14 cellular contexts compared by ENCODE assay signal in the genomic region with DNA sequence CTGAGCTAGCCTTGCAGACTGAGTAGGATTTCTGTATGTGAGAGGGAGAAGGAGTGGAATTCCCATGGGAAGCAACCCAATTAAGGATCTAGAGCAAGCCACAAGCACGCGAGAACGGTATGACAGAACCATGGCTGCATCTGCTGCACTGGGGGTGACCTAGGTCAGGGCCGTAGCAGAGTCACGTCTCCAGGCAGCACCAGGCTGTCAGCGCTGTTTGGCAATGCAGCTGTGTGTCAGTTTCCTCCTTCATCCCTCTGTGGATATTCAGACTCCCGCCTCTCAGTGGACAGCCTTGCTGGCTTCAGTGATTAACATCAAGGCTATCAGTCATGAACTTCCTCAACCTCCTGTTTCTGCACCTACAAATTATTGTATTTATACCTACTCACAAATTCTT.
A peak's percentile ranks its signal among the peaks of the same experiment; 100 is the strongest.
DNase-seq lines count a peak whose midpoint lies in the region; ATAC-seq, FAIRE-seq and TF ChIP-seq lines count a peak whose summit lies in the region.
"Had no signal": no experiment of that assay in that cellular context is flagged by ENCODE, and none has a peak within 500 bp of the region (broad histone marks: within the 10 kb centered on the region; RNA-seq: fewer than 3 reads in every experiment).

No MANE protein-coding gene starts in this region.

- 21% methylated on average over 7 of the region's 7 CpGs for WGBS in right cardiac atrium

- H3K27me3 ChIP-seq in right cardiac atrium (ENCODE audit: control insufficient read depth, insufficient read depth) (no peaks in the 10 kb centered on the region), gastrocnemius medialis (no peaks in the 10 kb centered on the region)
- H3K27me3 ChIP-seq: ascending aorta had no signal

- no peak for FAIRE-seq in H54 (lab: Jason Lieb, UNC)
- FAIRE-seq: H1 had no signal

- TF ChIP-seq POLR2A in gastrocnemius medialis (IDR thresholded peaks at IDR 0.05) (no peak), H54 (IDR thresholded peaks at IDR 0.05; ENCODE audit: low read depth, low read length) (no peak)

- DNase-seq in LHCN-M2 (ENCODE audit: low read depth) (peak; percentile 89), astrocyte of the spinal cord (ENCODE audit: low read depth, low spot score) (peak; percentile 20), right cardiac atrium (peak; percentile 41 to 64 (median 52)), gastrocnemius medialis (peak; percentile 20 to 22), H54 (ENCODE audit: insufficient read length, low spot score) (no peak)
- DNase-seq: activated CD8-positive, alpha-beta memory T cell treated with anti-CD3 and anti-CD28 coated beads, Interleukin-2, amount 50 U/mL, for 4 hours; DMS79 treated with DMSO at 0.1 percent for 48 hours; NK-92 treated with Interleukin-12 subunit alpha and Interleukin-12 subunit beta, amount 100 ng/mL, for 24 hours; stimulated activated naive CD4-positive, alpha-beta T cell treated with Interleukin-2 at 50 U/mL for 16 hours had no signal

- H3K36me3 ChIP-seq in gastrocnemius medialis = no peaks in the 10 kb centered on the region
- H3K36me3 ChIP-seq: ascending aorta had no signal

- in situ Hi-C loops in astrocyte of the spinal cord (cut with HindIII; ENCODE audit: low sequenced_read_pairs) = no loop called here
- in situ Hi-C loops in gastrocnemius medialis (cut with MboI; ENCODE audit: low sequenced_read_pairs in 4 of 4) = no loop called here

- TF ChIP-seq CTCF in astrocyte of the spinal cord (IDR thresholded peaks at IDR 0.05; ENCODE audit: low read depth, low read length) (no peak), gastrocnemius medialis (IDR thresholded peaks at IDR 0.05 in 4 of 5, conservative IDR thresholded peaks at IDR 0.05 in 1 of 5) (no peak)

- ATAC-seq in right cardiac atrium (peak; percentile 83), gastrocnemius medialis (peak; percentile 35 to 57), GM21786 (IDR thresholded peaks at IDR 0.05; ENCODE audit: unreplicated experiment) (no peak), HG03460 (IDR thresholded peaks at IDR 0.05; ENCODE audit: unreplicated experiment) (no peak), HG02588 (IDR thresholded peaks at IDR 0.05; ENCODE audit: unreplicated experiment) (no peak)

- H3K4me1 ChIP-seq in right cardiac atrium (ENCODE audit: control insufficient read depth, insufficient read depth, low read length) (no peaks in the 10 kb centered on the region), gastrocnemius medialis (peaks cover 8 to 23% of the 10 kb centered on the region in 2 donors)
- H3K4me1 ChIP-seq: ascending aorta had no signal

- H3K4me3 ChIP-seq in astrocyte of the spinal cord (ENCODE audit: low read depth, low read length) (no peak overlapping the region), right cardiac atrium (ENCODE audit: low read length) (no peak overlapping the region), gastrocnemius medialis (no peak overlapping the region)
- H3K4me3 ChIP-seq: ascending aorta had no signal

- intact Hi-C loops in right cardiac atrium (cut with DNase I) (loop anchor here in 1 of 4 donors (10.0 kb wide), 1 partner anchor 92 kb away; no protein-coding TSS in a partner anchor), gastrocnemius medialis (cut with DNase I; ENCODE audit: low total_unique reads) (loop anchor here (10.0 kb wide), 1 partner anchor 78 kb away; no protein-coding TSS in a partner anchor)

- no peaks in the 10 kb centered on the region for H3K9me3 ChIP-seq in right cardiac atrium (ENCODE audit: control insufficient read depth, low read length)
- no peaks in the 10 kb centered on the region for H3K9me3 ChIP-seq in gastrocnemius medialis
- H3K9me3 ChIP-seq: ascending aorta had no signal

- peak overlapping the region; percentile 22 for H3K27ac ChIP-seq in right cardiac atrium (ENCODE audit: low read length)
- H3K27ac ChIP-seq in gastrocnemius medialis = peak overlapping the region in 2 of 4 donors; percentile 64 to 65
- H3K27ac ChIP-seq: ascending aorta had no signal

Comparison
In these comparisons a context has a peak if more than half of its experiments do, and no peak if none do; other contexts are left out.
1. ATAC-seq: peak in right cardiac atrium (2 of 2) and gastrocnemius medialis (2 of 2); none in GM21786 (single experiment), HG03460 (single experiment) and HG02588 (single experiment).